1 cellular context compared by ENCODE assay signal in genomic region chr5:177491429-177491945, GRCh38.
TF ChIP-seq lines count a peak whose summit lies in the region.

No MANE protein-coding gene starts in this region.

TF ChIP-seq in WTC11, 78 proteins besides CTCF, POLR2A, EP300 and RAD21 (continued from another document and continues in another):
- TF ChIP-seq STAT6 (CRISPR knock-in tag; conservative IDR thresholded peaks at IDR 0.05; ENCODE audit: low read depth) (no peak), SMAD3 (CRISPR knock-in tag; IDR thresholded peaks at IDR 0.05; ENCODE audit: borderline replicate concordance) (no peak), USF2 (CRISPR knock-in tag; IDR thresholded peaks at IDR 0.05) (no peak), KAT7 (CRISPR knock-in tag; IDR thresholded peaks at IDR 0.05; ENCODE audit: borderline replicate concordance) (no peak), CREB1 (CRISPR knock-in tag; IDR thresholded peaks at IDR 0.05) (no peak), HMGA2 (CRISPR knock-in tag; IDR thresholded peaks at IDR 0.05) (no peak), ZNF416 (CRISPR knock-in tag; IDR thresholded peaks at IDR 0.05) (no peak), ZNF219 (CRISPR knock-in tag; IDR thresholded peaks at IDR 0.05; ENCODE audit: borderline replicate concordance) (no peak), NR1H2 (CRISPR knock-in tag; IDR thresholded peaks at IDR 0.05) (no peak), NFYB (CRISPR knock-in tag; conservative IDR thresholded peaks at IDR 0.05; ENCODE audit: low read depth) (no peak), EMX1 (CRISPR knock-in tag; IDR thresholded peaks at IDR 0.05) (no peak), HMGXB4 (CRISPR knock-in tag; IDR thresholded peaks at IDR 0.05) (peak; percentile 96), ZNF317 (CRISPR knock-in tag; IDR thresholded peaks at IDR 0.05; ENCODE audit: borderline replicate concordance, low read depth) (0 out of 2 replicates have a peak, but pooled peaks have one; percentile 8), ELF4 (CRISPR knock-in tag; IDR thresholded peaks at IDR 0.05; ENCODE audit: low read depth) (no peak), PRRX2 (CRISPR knock-in tag; IDR thresholded peaks at IDR 0.05) (no peak), SP1 (CRISPR knock-in tag; conservative IDR thresholded peaks at IDR 0.05) (peak; percentile 85), ZNF121 (CRISPR knock-in tag; IDR thresholded peaks at IDR 0.05) (no peak; the same call in 1 of the 2 replicates), OVOL2 (CRISPR knock-in tag; IDR thresholded peaks at IDR 0.05; ENCODE audit: borderline replicate concordance) (no peak), JUN (CRISPR knock-in tag; IDR thresholded peaks at IDR 0.05) (no peak), IRF2 (CRISPR knock-in tag; IDR thresholded peaks at IDR 0.05; ENCODE audit: borderline replicate concordance, low read depth) (no peak), NR2C2 (CRISPR knock-in tag; IDR thresholded peaks at IDR 0.05) (no peak), E2F4 (CRISPR knock-in tag; IDR thresholded peaks at IDR 0.05; ENCODE audit: borderline replicate concordance, low read depth) (no peak), RORB (CRISPR knock-in tag; IDR thresholded peaks at IDR 0.05) (no peak), NFATC4 (CRISPR knock-in tag; IDR thresholded peaks at IDR 0.05) (no peak), ATF2 (CRISPR knock-in tag; IDR thresholded peaks at IDR 0.05; ENCODE audit: borderline replicate concordance, low read depth) (no peak), GRHL2 (CRISPR knock-in tag; IDR thresholded peaks at IDR 0.05; ENCODE audit: insufficient replicate concordance, severe bottlenecking) (no peak), JAZF1 (CRISPR knock-in tag; IDR thresholded peaks at IDR 0.05) (no peak), ZNF396 (CRISPR knock-in tag; IDR thresholded peaks at IDR 0.05; ENCODE audit: borderline replicate concordance) (no peak), ATF3 (CRISPR knock-in tag; conservative IDR thresholded peaks at IDR 0.05) (no peak), FOXJ3 (CRISPR knock-in tag; IDR thresholded peaks at IDR 0.05; ENCODE audit: borderline replicate concordance) (no peak), NR3C1 (CRISPR knock-in tag; conservative IDR thresholded peaks at IDR 0.05; ENCODE audit: low read depth) (no peak), ATF1 (CRISPR knock-in tag; IDR thresholded peaks at IDR 0.05) (no peak), CREM (CRISPR knock-in tag; IDR thresholded peaks at IDR 0.05) (no peak), MXD4 (CRISPR knock-in tag; IDR thresholded peaks at IDR 0.05; ENCODE audit: borderline replicate concordance) (no peak), ZNF425 (CRISPR knock-in tag; conservative IDR thresholded peaks at IDR 0.05) (no peak), FOXP1 (CRISPR knock-in tag; IDR thresholded peaks at IDR 0.05; ENCODE audit: borderline replicate concordance) (0 out of 2 replicates have a peak, but pooled peaks have one; percentile 20), FOXK1 (CRISPR knock-in tag; IDR thresholded peaks at IDR 0.05) (peak; percentile 77), ZNF532 (CRISPR knock-in tag; IDR thresholded peaks at IDR 0.05; ENCODE audit: borderline replicate concordance) (no peak)
- TF ChIP-seq, protein P1, sequence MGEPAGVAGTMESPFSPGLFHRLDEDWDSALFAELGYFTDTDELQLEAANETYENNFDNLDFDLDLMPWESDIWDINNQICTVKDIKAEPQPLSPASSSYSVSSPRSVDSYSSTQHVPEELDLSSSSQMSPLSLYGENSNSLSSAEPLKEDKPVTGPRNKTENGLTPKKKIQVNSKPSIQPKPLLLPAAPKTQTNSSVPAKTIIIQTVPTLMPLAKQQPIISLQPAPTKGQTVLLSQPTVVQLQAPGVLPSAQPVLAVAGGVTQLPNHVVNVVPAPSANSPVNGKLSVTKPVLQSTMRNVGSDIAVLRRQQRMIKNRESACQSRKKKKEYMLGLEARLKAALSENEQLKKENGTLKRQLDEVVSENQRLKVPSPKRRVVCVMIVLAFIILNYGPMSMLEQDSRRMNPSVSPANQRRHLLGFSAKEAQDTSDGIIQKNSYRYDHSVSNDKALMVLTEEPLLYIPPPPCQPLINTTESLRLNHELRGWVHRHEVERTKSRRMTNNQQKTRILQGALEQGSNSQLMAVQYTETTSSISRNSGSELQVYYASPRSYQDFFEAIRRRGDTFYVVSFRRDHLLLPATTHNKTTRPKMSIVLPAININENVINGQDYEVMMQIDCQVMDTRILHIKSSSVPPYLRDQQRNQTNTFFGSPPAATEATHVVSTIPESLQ (CRISPR knock-in tag; IDR thresholded peaks at IDR 0.05): no peak
- TF ChIP-seq, protein P2, sequence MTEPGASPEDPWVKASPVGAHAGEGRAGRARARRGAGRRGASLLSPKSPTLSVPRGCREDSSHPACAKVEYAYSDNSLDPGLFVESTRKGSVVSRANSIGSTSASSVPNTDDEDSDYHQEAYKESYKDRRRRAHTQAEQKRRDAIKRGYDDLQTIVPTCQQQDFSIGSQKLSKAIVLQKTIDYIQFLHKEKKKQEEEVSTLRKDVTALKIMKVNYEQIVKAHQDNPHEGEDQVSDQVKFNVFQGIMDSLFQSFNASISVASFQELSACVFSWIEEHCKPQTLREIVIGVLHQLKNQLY (CRISPR knock-in tag; IDR thresholded peaks at IDR 0.05): no peak; the same call in 1 of the 2 replicates
- TF ChIP-seq, protein P3, sequence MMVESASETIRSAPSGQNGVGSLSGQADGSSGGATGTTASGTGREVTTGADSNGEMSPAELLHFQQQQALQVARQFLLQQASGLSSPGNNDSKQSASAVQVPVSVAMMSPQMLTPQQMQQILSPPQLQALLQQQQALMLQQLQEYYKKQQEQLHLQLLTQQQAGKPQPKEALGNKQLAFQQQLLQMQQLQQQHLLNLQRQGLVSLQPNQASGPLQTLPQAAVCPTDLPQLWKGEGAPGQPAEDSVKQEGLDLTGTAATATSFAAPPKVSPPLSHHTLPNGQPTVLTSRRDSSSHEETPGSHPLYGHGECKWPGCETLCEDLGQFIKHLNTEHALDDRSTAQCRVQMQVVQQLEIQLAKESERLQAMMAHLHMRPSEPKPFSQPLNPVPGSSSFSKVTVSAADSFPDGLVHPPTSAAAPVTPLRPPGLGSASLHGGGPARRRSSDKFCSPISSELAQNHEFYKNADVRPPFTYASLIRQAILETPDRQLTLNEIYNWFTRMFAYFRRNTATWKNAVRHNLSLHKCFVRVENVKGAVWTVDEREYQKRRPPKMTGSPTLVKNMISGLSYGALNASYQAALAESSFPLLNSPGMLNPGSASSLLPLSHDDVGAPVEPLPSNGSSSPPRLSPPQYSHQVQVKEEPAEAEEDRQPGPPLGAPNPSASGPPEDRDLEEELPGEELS (CRISPR knock-in tag; IDR thresholded peaks at IDR 0.05): peak; percentile 78; the same call in 1 of the 2 replicates
